25 cellular contexts compared by ENCODE assay signal in genomic region chr7:30968747-30969603, GRCh38. TPM values are rescaled to one million over a fixed set of nuclear protein-coding genes. Genes with fewer than 3 reads are reported as not detected.
A peak's percentile ranks its signal among the peaks of the same experiment; 100 is the strongest.
DNase-seq lines count a peak whose midpoint lies in the region; ATAC-seq and TF ChIP-seq lines count a peak whose summit lies in the region.
"Had no signal": no experiment of that assay in that cellular context is flagged by ENCODE, and none has a peak within 500 bp of the region (broad histone marks: within the 10 kb centered on the region; RNA-seq: fewer than 3 reads in every experiment).

No MANE protein-coding gene starts in this region.

- H3K27ac ChIP-seq in esophagus muscularis mucosa (replicated peaks in 1 of 4) (no peak overlapping the region), stomach (no peak overlapping the region)
- H3K27ac ChIP-seq: 22Rv1, psoas muscle, uterus had no signal

- H3K36me3 ChIP-seq in esophagus muscularis mucosa (no peaks in the 10 kb centered on the region), stomach (no peaks in the 10 kb centered on the region), H7 (replicated peaks; ENCODE audit: control insufficient read depth, insufficient read depth, low read length) (no peaks in the 10 kb centered on the region)
- H3K36me3 ChIP-seq: BE2C, HAP-1, uterus had no signal

- no peak for TF ChIP-seq EP300 in esophagus muscularis mucosa (IDR thresholded peaks at IDR 0.05)
- no peak for TF ChIP-seq EP300 in stomach (IDR thresholded peaks at IDR 0.05)

- H3K36me3 Mint-ChIP-seq in stimulated activated naive B cell treated with anti-CD40 and anti-IgM and Interleukin-4, amounts not matched to agents 10 μg/mL and 1 μg/mL and 100 μg/mL, for 72 hours, result no peaks in the 10 kb centered on the region

- ATAC-seq in HG02852 (IDR thresholded peaks at IDR 0.05; ENCODE audit: unreplicated experiment), result peak; percentile 11
- ATAC-seq in stimulated activated naive B cell treated with anti-CD40 and anti-IgM and Interleukin-4, amounts not matched to agents 10 μg/mL and 1 μg/mL and 100 μg/mL, for 72 hours (replicated peaks), result peak; percentile 24 to 41
- ATAC-seq: psoas muscle; stimulated activated naive CD8-positive, alpha-beta T cell treated with anti-CD3 and anti-CD28 coated beads, Interleukin-15, amount 100 ng/mL, for 72 hours had no signal

- TF ChIP-seq CTCF in esophagus muscularis mucosa (IDR thresholded peaks at IDR 0.05) (no peak), stomach (IDR thresholded peaks at IDR 0.05) (no peak)

- no peak overlapping the region for H3K27ac Mint-ChIP-seq in stimulated activated naive B cell treated with anti-CD40 and anti-IgM and Interleukin-4, amounts not matched to agents 10 μg/mL and 1 μg/mL and 100 μg/mL, for 72 hours
- H3K27ac Mint-ChIP-seq: stimulated activated naive CD8-positive, alpha-beta T cell treated with anti-CD3 and anti-CD28 coated beads, Interleukin-15, amount 100 ng/mL, for 72 hours had no signal

- H3K4me3 Mint-ChIP-seq in stimulated activated naive B cell treated with anti-CD40 and anti-IgM and Interleukin-4, amounts not matched to agents 10 μg/mL and 1 μg/mL and 100 μg/mL, for 72 hours, result no peak overlapping the region
- H3K4me3 Mint-ChIP-seq: neural crest cell; stimulated activated naive CD8-positive, alpha-beta T cell treated with anti-CD3 and anti-CD28 coated beads, Interleukin-15, amount 100 ng/mL, for 72 hours had no signal

- TF ChIP-seq POLR2A in esophagus muscularis mucosa (IDR thresholded peaks at IDR 0.05; ENCODE audit: low read depth) (no peak), stomach (IDR thresholded peaks at IDR 0.05) (no peak)

- H3K4me3 ChIP-seq in esophagus muscularis mucosa (no peak overlapping the region), stomach (no peak overlapping the region), H7 (ENCODE audit: insufficient read depth, low read depth, low read length) (no peak overlapping the region)
- H3K4me3 ChIP-seq: HAP-1, psoas muscle, uterus had no signal

- peaks cover 0 to 10% (median 0%) of the 10 kb centered on the region in 4 donors for H3K27me3 ChIP-seq in esophagus muscularis mucosa
- H3K27me3 ChIP-seq in stomach, result peaks cover 0 to 13% (median 0%) of the 10 kb centered on the region in 3 donors
- no peaks in the 10 kb centered on the region; the same call in 1 of the 2 replicates for H3K27me3 ChIP-seq in H7 (ENCODE audit: control insufficient read depth, insufficient read depth, low read length)
- H3K27me3 ChIP-seq: BE2C, uterus had no signal

- H3K9me3 Mint-ChIP-seq in stimulated activated naive B cell treated with anti-CD40 and anti-IgM and Interleukin-4, amounts not matched to agents 10 μg/mL and 1 μg/mL and 100 μg/mL, for 72 hours, result no peaks in the 10 kb centered on the region
- H3K9me3 Mint-ChIP-seq: neural crest cell; stimulated activated naive CD8-positive, alpha-beta T cell treated with anti-CD3 and anti-CD28 coated beads, Interleukin-15, amount 100 ng/mL, for 72 hours had no signal

- H3K9me3 ChIP-seq in esophagus muscularis mucosa (no peaks in the 10 kb centered on the region), stomach (no peaks in the 10 kb centered on the region)
- H3K9me3 ChIP-seq: BE2C, HAP-1, psoas muscle, uterus had no signal

- WGBS in esophagus muscularis mucosa, result 93% methylated on average over 2 of the region's 7 CpGs
- 58 to 72% (median 68%) methylated on average over 7 of the region's 7 CpGs for WGBS in stomach, 5 donors

- DNase-seq in DMS153 (lab: John Stamatoyannopoulos, UW) (peak; percentile 17), DMS153 treated with DMSO at 0.1 percent for 48 hours (lab: John Stamatoyannopoulos, UW; ENCODE audit: unreplicated experiment) (no peak), esophagus muscularis mucosa (ENCODE audit: extremely low spot score) (peak; percentile 89), A172 (ENCODE audit: low spot score) (no peak), stomach (no peak), H7 (no peak)
- no peak for DNase-seq in stimulated activated naive B cell treated with anti-CD40 and anti-IgM and Interleukin-4, amounts not matched to agents 10 μg/mL and 1 μg/mL and 100 μg/mL, for 72 hours
- DNase-seq: activated CD4-positive, alpha-beta T cell treated with anti-CD3 and anti-CD28 coated beads for 4 hours; activated effector memory CD4-positive, alpha-beta T cell treated with Interleukin-2 at 50 U/mL for 16 hours; BE2C; Calu3; left cardiac atrium; NCI-H1417 treated with DMSO at 0.1 percent for 48 hours; NCI-H526; psoas muscle; small intestine; stimulated activated CD4-positive, alpha-beta T cell treated with anti-CD3 and anti-CD28 coated beads, Interleukin-2, amount 100 ng/mL, for 48 hours; stimulated activated naive CD8-positive, alpha-beta T cell treated with anti-CD3 and anti-CD28 coated beads, Interleukin-15, amount 100 ng/mL, for 72 hours; uterus had no signal

- H3K27me3 Mint-ChIP-seq in stimulated activated naive B cell treated with anti-CD40 and anti-IgM and Interleukin-4, amounts not matched to agents 10 μg/mL and 1 μg/mL and 100 μg/mL, for 72 hours, result peaks cover 0 to 18% of the 10 kb centered on the region in 2 donors

- H3K4me1 ChIP-seq in esophagus muscularis mucosa (no peaks in the 10 kb centered on the region), stomach (no peaks in the 10 kb centered on the region)
- H3K4me1 ChIP-seq: BE2C, HAP-1, psoas muscle, uterus had no signal

- intact Hi-C loops in esophagus muscularis mucosa (cut with DNase I), result no loop called here
- intact Hi-C loops in stomach (cut with DNase I; ENCODE audit: low total_unique reads), result no loop called here

- H3K4me1 Mint-ChIP-seq in stimulated activated naive B cell treated with anti-CD40 and anti-IgM and Interleukin-4, amounts not matched to agents 10 μg/mL and 1 μg/mL and 100 μg/mL, for 72 hours, result peaks cover 10 to 19% of the 10 kb centered on the region in 2 donors
- H3K4me1 Mint-ChIP-seq: neural crest cell; stimulated activated naive CD8-positive, alpha-beta T cell treated with anti-CD3 and anti-CD28 coated beads, Interleukin-15, amount 100 ng/mL, for 72 hours had no signal

RNA-seq across cellular contexts. Expression of gene GHRHR, which starts 5.2 kb away (rescaled TPM):
- total RNA-seq in esophagus muscularis mucosa (not detected), stomach (not detected)
- total RNA-seq in A172 (2014; rRNA removed; shearing (Covaris generic)), result not detected in 2 replicates
- under 1 TPM in 1 of 3 donors, not detected in 2; 0.33 TPM for polyA plus RNA-seq in stomach
- total RNA-seq in H7 (2014; rRNA removed; shearing (Covaris generic)), result 1.9 and 2.7 TPM in 2 replicates
- total RNA-seq: Calu3, chondrocyte, left cardiac atrium, MCF 10A, neural crest cell, psoas muscle, uterus had no signal

RNA-seq across cellular contexts. Expression of gene AQP1, which starts 57.3 kb away (rescaled TPM):
- total RNA-seq in esophagus muscularis mucosa (100 to 1,000 TPM; 362 to 578 (median 513) TPM), stomach (100 to 1,000 TPM in 1 of 5 donors, 10 to 100 TPM in 4; 38.2 to 158 (median 64.6) TPM)
- 25.1 and 25.9 TPM in 2 replicates for total RNA-seq in A172 (2014; rRNA removed; shearing (Covaris generic))
- 10 to 100 TPM in 1 of 3 donors, 1 to 10 TPM in 2; 3.8 to 83.6 (median 8.7) TPM for polyA plus RNA-seq in stomach
- total RNA-seq in H7 (2014; rRNA removed; shearing (Covaris generic)), result 0.26 TPM in 1 of 2 replicates, not detected in the other
- total RNA-seq: MCF 10A had no signal

Comparison
In these comparisons a context has a peak if more than half of its experiments do, and no peak if none do; other contexts are left out.
1. DNase-seq: peak in DMS153 (single experiment) and esophagus muscularis mucosa (single experiment); none in DMS153 treated with DMSO at 0.1 percent for 48 hours (single experiment), stimulated activated naive B cell treated with anti-CD40 and anti-IgM and Interleukin-4, amounts not matched to agents 10 μg/mL and 1 μg/mL and 100 μg/mL, for 72 hours (single experiment), A172 (single experiment), stomach (single experiment) and H7 (single experiment).
2. RNA of gene AQP1, which starts 57.3 kb away (total RNA-seq): 362 to 578 TPM in esophagus muscularis mucosa, 38.2 to 158 TPM in stomach and 25.1 to 25.9 TPM in A172; 0.26 TPM in H7; every median in the first group is over 10 times any median in the second.